8 cellular contexts compared by ENCODE assay signal in genomic region chr18:74196220-74197119, GRCh38. TPM values are rescaled to one million over a fixed set of nuclear protein-coding genes. Genes with fewer than 3 reads are reported as not detected.
DNase-seq lines count a peak whose midpoint lies in the region; ATAC-seq and TF ChIP-seq lines count a peak whose summit lies in the region.

No MANE protein-coding gene starts in this region.

- peak overlapping the region; percentile 34 for H3K4me3 ChIP-seq in thoracic aorta

- peaks cover 8% of the 10 kb centered on the region for H3K27me3 Mint-ChIP-seq in nephron progenitor cell (ENCODE audit: low read depth, poor library complexity)

- H3K27ac Mint-ChIP-seq in nephron progenitor cell, result no peak overlapping the region

- no peaks in the 10 kb centered on the region for H3K4me1 ChIP-seq in thoracic aorta (ENCODE audit: control insufficient read depth in 1 of 2, low read depth in 2 of 2)

- H3K36me3 ChIP-seq in thoracic aorta, result no peaks in the 10 kb centered on the region

- peaks cover 12% of the 10 kb centered on the region for H3K4me1 Mint-ChIP-seq in nephron progenitor cell

- peak; percentile 89 for ATAC-seq in GM21423 (IDR thresholded peaks at IDR 0.05; ENCODE audit: unreplicated experiment)
- peak; percentile 51 for ATAC-seq in thoracic aorta (ENCODE audit: insufficient number of reproducible peaks, low FRiP score, low read depth)

- H3K27ac ChIP-seq in thoracic aorta, result no peak overlapping the region

- H3K4me3 Mint-ChIP-seq in nephron progenitor cell, result peak overlapping the region; percentile 53

- no peaks in the 10 kb centered on the region for H3K36me3 Mint-ChIP-seq in nephron progenitor cell (ENCODE audit: low read depth)

- DNase-seq in DMS153 (lab: John Stamatoyannopoulos, UW) (peak; percentile 73), HT-29 (ENCODE audit: low spot score) (peak; percentile 76), NOMO-1 treated with DMSO at 0.1 percent for 48 hours (lab: John Stamatoyannopoulos, UW; ENCODE audit: unreplicated experiment) (peak; percentile 68), activated T-cell treated with anti-CD3 and anti-CD28 coated beads for 48 hours (ENCODE audit: low read depth) (peak; percentile 12), fibroblast of gingiva (ENCODE audit: low read depth) (peak; percentile 46), nephron progenitor cell (peak; percentile 35), thoracic aorta (ENCODE audit: low spot score) (no peak)

- no peaks in the 10 kb centered on the region for H3K9me3 ChIP-seq in thoracic aorta

- no peaks in the 10 kb centered on the region for H3K9me3 Mint-ChIP-seq in nephron progenitor cell

- H3K27me3 ChIP-seq in thoracic aorta (replicated peaks; ENCODE audit: insufficient read depth), result no peaks in the 10 kb centered on the region

- TF ChIP-seq CTCF in nephron progenitor cell (IDR thresholded peaks at IDR 0.05) (peak; percentile 87), thoracic aorta (IDR thresholded peaks at IDR 0.05) (peak; percentile 87)

RNA-seq across cellular contexts. Expression of gene TIMM21, which starts 48.1 kb away (rescaled TPM):
- total RNA-seq in HT-29 (2014; rRNA removed; shearing (Covaris generic)), result 17.2 and 33.8 TPM in 2 replicates
- total RNA-seq in thoracic aorta, result 10 to 100 TPM; 14.5 to 34.5 TPM

RNA-seq across cellular contexts. Expression of gene FBXO15, which starts 48.8 kb away (rescaled TPM):
- not detected in 2 replicates for total RNA-seq in HT-29 (2014; rRNA removed; shearing (Covaris generic))
- 1 to 10 TPM in 1 of 2 donors, not detected in 1; 1.8 TPM for total RNA-seq in thoracic aorta
